In genomic region chr13:113393572-113394503, GRCh38 we compare ENCODE assay signal across 8 cellular contexts. TPM values are rescaled to one million over a fixed set of nuclear protein-coding genes. Genes with fewer than 3 reads are reported as not detected.
A peak's percentile ranks its signal among the peaks of the same experiment; 100 is the strongest.
DNase-seq lines count a peak whose midpoint lies in the region; ATAC-seq and TF ChIP-seq lines count a peak whose summit lies in the region.

No MANE protein-coding gene starts in this region.

- no peaks in the 10 kb centered on the region for H3K27me3 Mint-ChIP-seq in stimulated activated naive CD8-positive, alpha-beta T cell treated with anti-CD3 and anti-CD28 coated beads, Interleukin-15, amount 100 ng/mL, for 72 hours

- no peak for TF ChIP-seq EP300 in neural cell (conservative IDR thresholded peaks at IDR 0.05; ENCODE audit: poor library complexity, severe bottlenecking)

- TF ChIP-seq RAD21 in neural cell (conservative IDR thresholded peaks at IDR 0.05): peak; percentile 56

- H3K4me1 Mint-ChIP-seq in stimulated activated naive CD8-positive, alpha-beta T cell treated with anti-CD3 and anti-CD28 coated beads, Interleukin-15, amount 100 ng/mL, for 72 hours: peaks cover 7% of the 10 kb centered on the region

- H3F3A ChIP-seq in neural cell (ENCODE audit: insufficient read depth, low read length, poor library complexity, severe bottlenecking): no peaks in the 10 kb centered on the region

- no peaks in the 10 kb centered on the region for H3K9me2 ChIP-seq in neural cell (ENCODE audit: insufficient read depth, low read length)

- peak; percentile 92 for ATAC-seq in GM21526 (IDR thresholded peaks at IDR 0.05; ENCODE audit: low FRiP score, unreplicated experiment)
- ATAC-seq in stimulated activated naive CD8-positive, alpha-beta T cell treated with anti-CD3 and anti-CD28 coated beads, Interleukin-15, amount 100 ng/mL, for 72 hours: peak; percentile 98

- H3K4me2 ChIP-seq in neural cell (ENCODE audit: low read length): no peak overlapping the region

- no peaks in the 10 kb centered on the region for H3K9me3 ChIP-seq in neural cell (ENCODE audit: low read length)

- peak overlapping the region; percentile 64 for H3K4me3 ChIP-seq in neural cell (ENCODE audit: low read length)

- H3K9ac ChIP-seq in neural cell (ENCODE audit: low read length): peak overlapping the region; percentile 34

- DNase-seq in DMS53 (lab: John Stamatoyannopoulos, UW) (peak; percentile 75), HuH-7 (ENCODE audit: low spot score) (peak; percentile 86), RPMI7951 (ENCODE audit: low read depth) (peak; percentile 57), fibroblast of the conjunctiva (ENCODE audit: low read depth) (peak; percentile 49)
- DNase-seq in activated T-helper 1 cell treated with anti-CD3 and anti-CD28 coated beads, Interleukin-2, amount 50 U/mL, for 16 hours (ENCODE audit: low read depth in 1 of 2, low spot score in 1 of 2): peak; percentile 58 to 62
- DNase-seq in stimulated activated naive CD8-positive, alpha-beta T cell treated with anti-CD3 and anti-CD28 coated beads, Interleukin-15, amount 100 ng/mL, for 72 hours: peak; percentile 88 to 91

- no peaks in the 10 kb centered on the region for H3K79me2 ChIP-seq in neural cell (replicated peaks; ENCODE audit: insufficient read depth, low read length)

- peak overlapping the region in 1 of 2 donors; percentile 76 for H3K27ac Mint-ChIP-seq in stimulated activated naive CD8-positive, alpha-beta T cell treated with anti-CD3 and anti-CD28 coated beads, Interleukin-15, amount 100 ng/mL, for 72 hours

- no peaks in the 10 kb centered on the region for H4K20me1 ChIP-seq in neural cell (ENCODE audit: insufficient read depth)

- peak; percentile 70 for TF ChIP-seq CTCF in neural cell (IDR thresholded peaks at IDR 0.05; ENCODE audit: poor library complexity, severe bottlenecking)

- no peaks in the 10 kb centered on the region for H3K36me3 ChIP-seq in neural cell (ENCODE audit: insufficient read depth, low read length)

- H3K4me3 Mint-ChIP-seq in stimulated activated naive CD8-positive, alpha-beta T cell treated with anti-CD3 and anti-CD28 coated beads, Interleukin-15, amount 100 ng/mL, for 72 hours: peak overlapping the region; percentile 93 to 94

- H3K27me3 ChIP-seq in neural cell (ENCODE audit: insufficient read depth, low read depth, low read length): no peaks in the 10 kb centered on the region

- H2AFZ ChIP-seq in neural cell (ENCODE audit: low read depth, low read length): peak overlapping the region; percentile 33

- H3K9me3 Mint-ChIP-seq in stimulated activated naive CD8-positive, alpha-beta T cell treated with anti-CD3 and anti-CD28 coated beads, Interleukin-15, amount 100 ng/mL, for 72 hours: no peaks in the 10 kb centered on the region

- H3K27ac ChIP-seq in neural cell (ENCODE audit: low read length): no peak overlapping the region

TF ChIP-seq in neural cell, 6 proteins besides CTCF, POLR2A, EP300 and RAD21:
- TF ChIP-seq MXI1 (conservative IDR thresholded peaks at IDR 0.05; ENCODE audit: poor library complexity, severe bottlenecking) (no peak), TAF1 (IDR thresholded peaks at IDR 0.05; ENCODE audit: low read depth) (no peak), SMC3 (conservative IDR thresholded peaks at IDR 0.05; ENCODE audit: poor library complexity) (peak; percentile 52)

RNA-seq across cellular contexts. Expression of gene GRTP1, which starts 29.9 kb away (rescaled TPM):
- total RNA-seq in RPMI7951 (2014; rRNA removed; shearing (Covaris generic)): not detected in 2 replicates
- 1.8 TPM in 1 of 2 replicates, not detected in the other for polyA plus RNA-seq in neural cell
- polyA minus RNA-seq in neural cell: not detected in 2 replicates

RNA-seq across cellular contexts. Expression of gene ADPRHL1, which starts 59.5 kb away (rescaled TPM):
- total RNA-seq in RPMI7951 (2014; rRNA removed; shearing (Covaris generic)): 0.29 TPM in 1 of 2 replicates, not detected in the other
- polyA plus RNA-seq in neural cell: 1.1 and 3.2 TPM in 2 replicates
- polyA minus RNA-seq in neural cell: 0.73 and 1.5 TPM in 2 replicates
